29 cellular contexts compared by ENCODE assay signal in genomic region chr11:115627071-115627470, GRCh38.
"Had no signal": no experiment of that assay in that cellular context is flagged by ENCODE, and none has a peak within 500 bp of the region (broad histone marks: within the 10 kb centered on the region; RNA-seq: fewer than 3 reads in every experiment).

No MANE protein-coding gene starts in this region.

- H3K27ac ChIP-seq: stomach, suprapubic skin, testis, thoracic aorta, thyroid gland, tibial artery, tibial nerve, transverse colon, upper lobe of left lung, upper lobe of right lung, uterus, vagina had no signal

- ATAC-seq: stimulated activated effector memory CD8-positive, alpha-beta T cell treated with anti-CD3 and anti-CD28 coated beads, Interleukin-12 subunit alpha, Interleukin-12 subunit beta, amount 100 ng/mL, for 72 hours; stimulated activated memory B cell treated with anti-CD40 and anti-IgM and Interleukin-4, amounts not matched to agents 10 μg/mL and 1 μg/mL and 100 μg/mL, for 72 hours; stimulated activated naive B cell treated with anti-CD40 and anti-IgM and Interleukin-4, amounts not matched to agents 10 μg/mL and 1 μg/mL and 100 μg/mL, for 72 hours; stimulated activated naive CD8-positive, alpha-beta T cell treated with anti-CD3 and anti-CD28 coated beads, Interleukin-15, amount 100 ng/mL, for 72 hours; stimulated activated naive CD8-positive, alpha-beta T cell treated with anti-CD3 and anti-CD28 coated beads, Interleukin-15, Interleukin-2, amounts not matched to agents 100 U/mL and 50 U/mL, for 24 hours; upper lobe of right lung had no signal

- H3K4me3 Mint-ChIP-seq: stimulated activated effector memory CD8-positive, alpha-beta T cell treated with anti-CD3 and anti-CD28 coated beads, Interleukin-12 subunit alpha, Interleukin-12 subunit beta, amount 100 ng/mL, for 72 hours; stimulated activated memory B cell treated with anti-CD40 and anti-IgM and Interleukin-4, amounts not matched to agents 10 μg/mL and 1 μg/mL and 100 μg/mL, for 72 hours; stimulated activated naive B cell treated with anti-CD40 and anti-IgM and Interleukin-4, amounts not matched to agents 10 μg/mL and 1 μg/mL and 100 μg/mL, for 72 hours; stimulated activated naive CD8-positive, alpha-beta T cell treated with anti-CD3 and anti-CD28 coated beads, Interleukin-15, amount 100 ng/mL, for 72 hours; stimulated activated naive CD8-positive, alpha-beta T cell treated with anti-CD3 and anti-CD28 coated beads, Interleukin-15, Interleukin-2, amounts not matched to agents 100 ng/mL and 50 ng/mL, for 24 hours; type B pancreatic cell had no signal

- H3K36me3 Mint-ChIP-seq: stimulated activated effector memory CD8-positive, alpha-beta T cell treated with anti-CD3 and anti-CD28 coated beads, Interleukin-12 subunit alpha, Interleukin-12 subunit beta, amount 100 ng/mL, for 72 hours; stimulated activated memory B cell treated with anti-CD40 and anti-IgM and Interleukin-4, amounts not matched to agents 10 μg/mL and 1 μg/mL and 100 μg/mL, for 72 hours; stimulated activated naive B cell treated with anti-CD40 and anti-IgM and Interleukin-4, amounts not matched to agents 10 μg/mL and 1 μg/mL and 100 μg/mL, for 72 hours had no signal

- H3K4me1 Mint-ChIP-seq: stimulated activated effector memory CD8-positive, alpha-beta T cell treated with anti-CD3 and anti-CD28 coated beads, Interleukin-12 subunit alpha, Interleukin-12 subunit beta, amount 100 ng/mL, for 72 hours; stimulated activated memory B cell treated with anti-CD40 and anti-IgM and Interleukin-4, amounts not matched to agents 10 μg/mL and 1 μg/mL and 100 μg/mL, for 72 hours; stimulated activated naive B cell treated with anti-CD40 and anti-IgM and Interleukin-4, amounts not matched to agents 10 μg/mL and 1 μg/mL and 100 μg/mL, for 72 hours; stimulated activated naive CD8-positive, alpha-beta T cell treated with anti-CD3 and anti-CD28 coated beads, Interleukin-15, amount 100 ng/mL, for 72 hours had no signal

- FAIRE-seq: urothelium cell line had no signal

- H3K4me1 ChIP-seq: upper lobe of left lung, uterus had no signal

- H3K27me3 ChIP-seq: testis, thyroid gland, upper lobe of left lung, uterus, vagina had no signal

- H3K36me3 ChIP-seq: stomach, suprapubic skin, thoracic aorta, thyroid gland, tibial artery, tibial nerve, transverse colon, upper lobe of left lung, upper lobe of right lung, uterus, vagina had no signal

- H3K9me3 ChIP-seq: stomach, suprapubic skin, testis, thoracic aorta, thyroid gland, tibial artery, tibial nerve, transverse colon, upper lobe of left lung, upper lobe of right lung, uterus, vagina had no signal

- H3K27ac Mint-ChIP-seq: stimulated activated effector memory CD8-positive, alpha-beta T cell treated with anti-CD3 and anti-CD28 coated beads, Interleukin-12 subunit alpha, Interleukin-12 subunit beta, amount 100 ng/mL, for 72 hours; stimulated activated memory B cell treated with anti-CD40 and anti-IgM and Interleukin-4, amounts not matched to agents 10 μg/mL and 1 μg/mL and 100 μg/mL, for 72 hours; stimulated activated naive B cell treated with anti-CD40 and anti-IgM and Interleukin-4, amounts not matched to agents 10 μg/mL and 1 μg/mL and 100 μg/mL, for 72 hours; stimulated activated naive CD8-positive, alpha-beta T cell treated with anti-CD3 and anti-CD28 coated beads, Interleukin-15, amount 100 ng/mL, for 72 hours; stimulated activated naive CD8-positive, alpha-beta T cell treated with anti-CD3 and anti-CD28 coated beads, Interleukin-15, Interleukin-2, amounts not matched to agents 100 ng/mL and 50 ng/mL, for 24 hours; type B pancreatic cell had no signal

- H3K4me3 ChIP-seq: stomach, suprapubic skin, testis, thoracic aorta, thyroid gland, tibial artery, tibial nerve, transverse colon, upper lobe of left lung, upper lobe of right lung, uterus, vagina had no signal

- H3K27me3 Mint-ChIP-seq: stimulated activated naive CD8-positive, alpha-beta T cell treated with anti-CD3 and anti-CD28 coated beads, Interleukin-15, Interleukin-2, amounts not matched to agents 100 ng/mL and 50 ng/mL, for 24 hours had no signal

- DNase-seq: stimulated activated CD4-positive, alpha-beta T cell treated with anti-CD3 and anti-CD28 coated beads, Interleukin-2, amount 100 ng/mL, for 48 hours; stimulated activated CD4-positive, alpha-beta T cell treated with anti-CD3 and anti-CD28 coated beads, Interleukin-4, amount 100 ng/mL, for 1 hour; stimulated activated CD4-positive, alpha-beta T cell treated with anti-CD3 and anti-CD28 coated beads, Interleukin-4, amount 100 ng/mL, for 24 hours; stimulated activated CD4-positive, alpha-beta T cell treated with anti-CD3 and anti-CD28 coated beads, Interleukin-4, amount 100 ng/mL, for 4 hours; stimulated activated CD8-positive, alpha-beta memory T cell treated with anti-CD3 and anti-CD28 coated beads, Interleukin-4, amount 100 ng/mL, for 48 hours; stimulated activated naive B cell treated with anti-CD40 and anti-IgM and Interleukin-4, amounts not matched to agents 10 μg/mL and 1 μg/mL and 100 μg/mL, for 72 hours; stimulated activated naive CD4-positive, alpha-beta T cell; stimulated activated naive CD4-positive, alpha-beta T cell treated with Interleukin-2 at 50 U/mL for 16 hours; stimulated activated naive CD8-positive, alpha-beta T cell treated with anti-CD3 and anti-CD28 coated beads, Interleukin-15, amount 100 ng/mL, for 72 hours; stimulated activated naive CD8-positive, alpha-beta T cell treated with anti-CD3 and anti-CD28 coated beads, Interleukin-15, Interleukin-2, amounts not matched to agents 100 U/mL and 50 U/mL, for 24 hours; stomach; substantia nigra; testis; thyroid gland; tibial artery; transverse colon; trophoblast cell; upper lobe of left lung; upper lobe of right lung; uterus had no signal

- H3K9me3 Mint-ChIP-seq: stimulated activated effector memory CD8-positive, alpha-beta T cell treated with anti-CD3 and anti-CD28 coated beads, Interleukin-12 subunit alpha, Interleukin-12 subunit beta, amount 100 ng/mL, for 72 hours; stimulated activated memory B cell treated with anti-CD40 and anti-IgM and Interleukin-4, amounts not matched to agents 10 μg/mL and 1 μg/mL and 100 μg/mL, for 72 hours; stimulated activated naive B cell treated with anti-CD40 and anti-IgM and Interleukin-4, amounts not matched to agents 10 μg/mL and 1 μg/mL and 100 μg/mL, for 72 hours; stimulated activated naive CD8-positive, alpha-beta T cell treated with anti-CD3 and anti-CD28 coated beads, Interleukin-15, amount 100 ng/mL, for 72 hours; stimulated activated naive CD8-positive, alpha-beta T cell treated with anti-CD3 and anti-CD28 coated beads, Interleukin-15, Interleukin-2, amounts not matched to agents 100 ng/mL and 50 ng/mL, for 24 hours had no signal
